1 cellular context compared by ENCODE assay signal in the genomic region with DNA sequence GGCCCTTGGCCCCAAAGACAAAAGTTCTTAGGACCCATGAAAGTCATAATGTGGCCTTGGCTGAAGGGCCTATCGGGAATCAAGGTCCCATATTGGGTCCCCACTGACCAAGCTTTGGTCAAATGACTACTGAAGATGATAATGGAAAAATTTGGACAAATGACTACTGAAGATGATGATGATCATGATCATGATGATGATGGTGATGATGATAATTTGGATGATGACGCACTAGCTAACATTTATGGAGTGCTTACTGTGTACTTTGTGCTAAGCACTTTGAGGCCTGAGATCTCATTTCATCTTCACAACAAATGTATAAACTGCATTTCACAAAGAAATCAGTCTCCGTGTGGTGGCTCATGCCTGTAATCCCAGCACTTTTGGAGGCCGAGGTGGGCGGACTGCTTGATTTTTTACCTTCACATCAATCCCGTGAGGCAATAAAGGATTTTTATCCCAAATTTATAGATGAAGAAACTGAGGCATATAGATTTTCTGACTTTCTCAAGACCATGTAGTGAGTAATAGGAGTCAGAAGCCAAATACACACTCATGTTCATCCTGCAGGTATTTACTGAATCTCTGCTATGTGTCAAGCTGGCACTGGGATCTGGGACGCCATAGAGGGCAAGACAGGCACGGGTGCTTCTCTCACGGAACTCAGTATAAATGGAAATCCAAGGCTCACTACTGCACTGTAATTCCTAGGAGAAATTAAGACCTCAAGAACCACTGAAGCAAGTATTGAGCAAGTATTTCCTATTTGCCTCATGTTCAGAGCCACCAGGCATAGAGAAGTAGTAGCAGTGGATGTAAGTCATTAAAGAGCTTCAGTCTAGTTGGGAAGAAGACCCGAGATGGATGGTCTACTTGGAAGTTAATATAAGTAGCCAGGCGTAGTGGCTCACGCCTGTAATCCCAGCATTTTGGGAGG.
TF ChIP-seq lines count a peak whose summit lies in the region.

No MANE protein-coding gene starts in this region.

TF ChIP-seq in GM23338, 12 proteins besides CTCF, POLR2A, EP300 and RAD21 (continued from another document):
- TF ChIP-seq, protein P1, sequence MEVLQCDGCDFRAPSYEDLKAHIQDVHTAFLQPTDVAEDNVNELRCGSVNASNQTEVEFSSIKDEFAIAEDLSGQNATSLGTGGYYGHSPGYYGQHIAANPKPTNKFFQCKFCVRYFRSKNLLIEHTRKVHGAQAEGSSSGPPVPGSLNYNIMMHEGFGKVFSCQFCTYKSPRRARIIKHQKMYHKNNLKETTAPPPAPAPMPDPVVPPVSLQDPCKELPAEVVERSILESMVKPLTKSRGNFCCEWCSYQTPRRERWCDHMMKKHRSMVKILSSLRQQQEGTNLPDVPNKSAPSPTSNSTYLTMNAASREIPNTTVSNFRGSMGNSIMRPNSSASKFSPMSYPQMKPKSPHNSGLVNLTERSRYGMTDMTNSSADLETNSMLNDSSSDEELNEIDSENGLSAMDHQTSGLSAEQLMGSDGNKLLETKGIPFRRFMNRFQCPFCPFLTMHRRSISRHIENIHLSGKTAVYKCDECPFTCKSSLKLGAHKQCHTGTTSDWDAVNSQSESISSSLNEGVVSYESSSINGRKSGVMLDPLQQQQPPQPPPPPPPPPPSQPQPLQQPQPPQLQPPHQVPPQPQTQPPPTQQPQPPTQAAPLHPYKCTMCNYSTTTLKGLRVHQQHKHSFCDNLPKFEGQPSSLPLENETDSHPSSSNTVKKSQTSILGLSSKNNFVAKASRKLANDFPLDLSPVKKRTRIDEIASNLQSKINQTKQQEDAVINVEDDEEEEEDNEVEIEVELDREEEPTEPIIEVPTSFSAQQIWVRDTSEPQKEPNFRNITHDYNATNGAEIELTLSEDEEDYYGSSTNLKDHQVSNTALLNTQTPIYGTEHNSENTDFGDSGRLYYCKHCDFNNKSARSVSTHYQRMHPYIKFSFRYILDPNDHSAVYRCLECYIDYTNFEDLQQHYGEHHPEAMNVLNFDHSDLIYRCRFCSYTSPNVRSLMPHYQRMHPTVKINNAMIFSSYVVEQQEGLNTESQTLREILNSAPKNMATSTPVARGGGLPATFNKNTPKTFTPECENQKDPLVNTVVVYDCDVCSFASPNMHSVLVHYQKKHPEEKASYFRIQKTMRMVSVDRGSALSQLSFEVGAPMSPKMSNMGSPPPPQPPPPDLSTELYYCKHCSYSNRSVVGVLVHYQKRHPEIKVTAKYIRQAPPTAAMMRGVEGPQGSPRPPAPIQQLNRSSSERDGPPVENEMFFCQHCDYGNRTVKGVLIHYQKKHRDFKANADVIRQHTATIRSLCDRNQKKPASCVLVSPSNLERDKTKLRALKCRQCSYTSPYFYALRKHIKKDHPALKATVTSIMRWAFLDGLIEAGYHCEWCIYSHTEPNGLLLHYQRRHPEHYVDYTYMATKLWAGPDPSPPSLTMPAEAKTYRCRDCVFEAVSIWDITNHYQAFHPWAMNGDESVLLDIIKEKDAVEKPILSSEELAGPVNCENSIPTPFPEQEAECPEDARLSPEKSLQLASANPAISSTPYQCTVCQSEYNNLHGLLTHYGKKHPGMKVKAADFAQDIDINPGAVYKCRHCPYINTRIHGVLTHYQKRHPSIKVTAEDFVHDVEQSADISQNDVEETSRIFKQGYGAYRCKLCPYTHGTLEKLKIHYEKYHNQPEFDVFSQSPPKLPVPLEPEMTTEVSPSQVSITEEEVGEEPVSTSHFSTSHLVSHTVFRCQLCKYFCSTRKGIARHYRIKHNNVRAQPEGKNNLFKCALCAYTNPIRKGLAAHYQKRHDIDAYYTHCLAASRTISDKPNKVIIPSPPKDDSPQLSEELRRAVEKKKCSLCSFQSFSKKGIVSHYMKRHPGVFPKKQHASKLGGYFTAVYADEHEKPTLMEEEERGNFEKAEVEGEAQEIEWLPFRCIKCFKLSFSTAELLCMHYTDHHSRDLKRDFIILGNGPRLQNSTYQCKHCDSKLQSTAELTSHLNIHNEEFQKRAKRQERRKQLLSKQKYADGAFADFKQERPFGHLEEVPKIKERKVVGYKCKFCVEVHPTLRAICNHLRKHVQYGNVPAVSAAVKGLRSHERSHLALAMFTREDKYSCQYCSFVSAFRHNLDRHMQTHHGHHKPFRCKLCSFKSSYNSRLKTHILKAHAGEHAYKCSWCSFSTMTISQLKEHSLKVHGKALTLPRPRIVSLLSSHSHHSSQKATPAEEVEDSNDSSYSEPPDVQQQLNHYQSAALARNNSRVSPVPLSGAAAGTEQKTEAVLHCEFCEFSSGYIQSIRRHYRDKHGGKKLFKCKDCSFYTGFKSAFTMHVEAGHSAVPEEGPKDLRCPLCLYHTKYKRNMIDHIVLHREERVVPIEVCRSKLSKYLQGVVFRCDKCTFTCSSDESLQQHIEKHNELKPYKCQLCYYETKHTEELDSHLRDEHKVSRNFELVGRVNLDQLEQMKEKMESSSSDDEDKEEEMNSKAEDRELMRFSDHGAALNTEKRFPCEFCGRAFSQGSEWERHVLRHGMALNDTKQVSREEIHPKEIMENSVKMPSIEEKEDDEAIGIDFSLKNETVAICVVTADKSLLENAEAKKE (CRISPR knock-in tag; IDR thresholded peaks at IDR 0.05), result no peak
- TF ChIP-seq ZNF331 (CRISPR knock-in tag; IDR thresholded peaks at IDR 0.05; ENCODE audit: low read depth) (no peak), STAT1 (IDR thresholded peaks at IDR 0.05; ENCODE audit: unreplicated experiment) (no peak), EZH2 (IDR thresholded peaks at IDR 0.05; ENCODE audit: low read depth, unreplicated experiment) (no peak), EZH2phosphoT487 (IDR thresholded peaks at IDR 0.05; ENCODE audit: unreplicated experiment) (no peak), NANOG (IDR thresholded peaks at IDR 0.05; ENCODE audit: borderline replicate concordance) (no peak), ZNF114 (CRISPR knock-in tag; IDR thresholded peaks at IDR 0.05) (no peak), JUNB (IDR thresholded peaks at IDR 0.05; ENCODE audit: unreplicated experiment) (no peak)
- TF ChIP-seq, protein P2, sequence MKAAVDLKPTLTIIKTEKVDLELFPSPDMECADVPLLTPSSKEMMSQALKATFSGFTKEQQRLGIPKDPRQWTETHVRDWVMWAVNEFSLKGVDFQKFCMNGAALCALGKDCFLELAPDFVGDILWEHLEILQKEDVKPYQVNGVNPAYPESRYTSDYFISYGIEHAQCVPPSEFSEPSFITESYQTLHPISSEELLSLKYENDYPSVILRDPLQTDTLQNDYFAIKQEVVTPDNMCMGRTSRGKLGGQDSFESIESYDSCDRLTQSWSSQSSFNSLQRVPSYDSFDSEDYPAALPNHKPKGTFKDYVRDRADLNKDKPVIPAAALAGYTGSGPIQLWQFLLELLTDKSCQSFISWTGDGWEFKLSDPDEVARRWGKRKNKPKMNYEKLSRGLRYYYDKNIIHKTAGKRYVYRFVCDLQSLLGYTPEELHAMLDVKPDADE (IDR thresholded peaks at IDR 0.05), result no peak
- TF ChIP-seq, protein P3, sequence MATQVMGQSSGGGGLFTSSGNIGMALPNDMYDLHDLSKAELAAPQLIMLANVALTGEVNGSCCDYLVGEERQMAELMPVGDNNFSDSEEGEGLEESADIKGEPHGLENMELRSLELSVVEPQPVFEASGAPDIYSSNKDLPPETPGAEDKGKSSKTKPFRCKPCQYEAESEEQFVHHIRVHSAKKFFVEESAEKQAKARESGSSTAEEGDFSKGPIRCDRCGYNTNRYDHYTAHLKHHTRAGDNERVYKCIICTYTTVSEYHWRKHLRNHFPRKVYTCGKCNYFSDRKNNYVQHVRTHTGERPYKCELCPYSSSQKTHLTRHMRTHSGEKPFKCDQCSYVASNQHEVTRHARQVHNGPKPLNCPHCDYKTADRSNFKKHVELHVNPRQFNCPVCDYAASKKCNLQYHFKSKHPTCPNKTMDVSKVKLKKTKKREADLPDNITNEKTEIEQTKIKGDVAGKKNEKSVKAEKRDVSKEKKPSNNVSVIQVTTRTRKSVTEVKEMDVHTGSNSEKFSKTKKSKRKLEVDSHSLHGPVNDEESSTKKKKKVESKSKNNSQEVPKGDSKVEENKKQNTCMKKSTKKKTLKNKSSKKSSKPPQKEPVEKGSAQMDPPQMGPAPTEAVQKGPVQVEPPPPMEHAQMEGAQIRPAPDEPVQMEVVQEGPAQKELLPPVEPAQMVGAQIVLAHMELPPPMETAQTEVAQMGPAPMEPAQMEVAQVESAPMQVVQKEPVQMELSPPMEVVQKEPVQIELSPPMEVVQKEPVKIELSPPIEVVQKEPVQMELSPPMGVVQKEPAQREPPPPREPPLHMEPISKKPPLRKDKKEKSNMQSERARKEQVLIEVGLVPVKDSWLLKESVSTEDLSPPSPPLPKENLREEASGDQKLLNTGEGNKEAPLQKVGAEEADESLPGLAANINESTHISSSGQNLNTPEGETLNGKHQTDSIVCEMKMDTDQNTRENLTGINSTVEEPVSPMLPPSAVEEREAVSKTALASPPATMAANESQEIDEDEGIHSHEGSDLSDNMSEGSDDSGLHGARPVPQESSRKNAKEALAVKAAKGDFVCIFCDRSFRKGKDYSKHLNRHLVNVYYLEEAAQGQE (IDR thresholded peaks at IDR 0.05; ENCODE audit: unreplicated experiment), result no peak
